1 cellular context compared by ENCODE assay signal in genomic region chr18:10852610-10853303, GRCh38.
TF ChIP-seq lines count a peak whose summit lies in the region.

No MANE protein-coding gene starts in this region.

TF ChIP-seq in IMR-90, 13 proteins besides CTCF, POLR2A, EP300 and RAD21:
- TF ChIP-seq USF2 (IDR thresholded peaks at IDR 0.05; ENCODE audit: low read depth, low read length), result no peak
- no peak for TF ChIP-seq CHD1 (IDR thresholded peaks at IDR 0.05; ENCODE audit: low read depth, low read length)
- no peak for TF ChIP-seq MAFK (IDR thresholded peaks at IDR 0.05; ENCODE audit: low read depth, low read length)
- no peak for TF ChIP-seq CEBPB (IDR thresholded peaks at IDR 0.05; ENCODE audit: low read depth, low read length)
- TF ChIP-seq SMC3 (IDR thresholded peaks at IDR 0.05; ENCODE audit: low read depth, low read length), result no peak
- no peak for TF ChIP-seq RCOR1 (IDR thresholded peaks at IDR 0.05; ENCODE audit: insufficient replicate concordance, low read length)
- TF ChIP-seq RFX5 (IDR thresholded peaks at IDR 0.05; ENCODE audit: low read depth, low read length), result no peak
- no peak for TF ChIP-seq MAZ (IDR thresholded peaks at IDR 0.05; ENCODE audit: borderline replicate concordance, low read depth, low read length)
- no peak for TF ChIP-seq BHLHE40 (IDR thresholded peaks at IDR 0.05; ENCODE audit: low read depth, low read length)
- no peak for TF ChIP-seq FOS (IDR thresholded peaks at IDR 0.05; ENCODE audit: low read depth, low read length)
- no peak for TF ChIP-seq MXI1 (IDR thresholded peaks at IDR 0.05; ENCODE audit: borderline replicate concordance, low read depth, low read length)
- no peak for TF ChIP-seq NFE2L2 (IDR thresholded peaks at IDR 0.05; ENCODE audit: low read depth, low read length)
- TF ChIP-seq ELK1 (IDR thresholded peaks at IDR 0.05; ENCODE audit: borderline replicate concordance, low read depth, low read length), result no peak
